ENCODE assay signal across 8 cellular contexts in the genomic region with DNA sequence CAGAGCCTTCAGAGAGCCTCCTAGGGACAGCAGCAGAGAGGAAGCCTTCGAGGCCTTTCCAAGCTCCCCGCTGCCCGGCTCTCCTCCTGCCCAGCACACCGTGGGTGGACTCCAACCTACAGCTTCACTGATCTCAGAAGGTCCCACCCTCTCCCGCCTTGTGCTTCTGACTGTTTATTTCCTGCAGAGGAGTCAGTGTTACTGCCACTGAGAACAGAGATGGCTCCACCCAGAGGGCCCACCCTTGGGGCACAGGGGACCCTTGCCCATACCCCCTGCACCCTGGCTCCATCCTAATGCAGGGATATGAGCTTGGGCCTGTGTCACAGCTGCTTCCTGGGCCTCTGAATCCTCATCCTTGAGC. TPM values are rescaled to one million over a fixed set of nuclear protein-coding genes. Genes with fewer than 3 reads are reported as not detected.
DNase-seq lines count a peak whose midpoint lies in the region; ATAC-seq and TF ChIP-seq lines count a peak whose summit lies in the region.

No MANE protein-coding gene starts in this region.

- ATAC-seq in natural killer cell, result peak in 1 of 3 donors; percentile 24

- peak; percentile 46 for DNase-seq in activated naive CD4-positive, alpha-beta T cell treated with Interleukin-2 at 50 U/mL for 16 hours
- no peak for DNase-seq in activated naive CD4-positive, alpha-beta T cell (lab: John Stamatoyannopoulos, UW)
- DNase-seq in caudate nucleus (lab: John Stamatoyannopoulos, UW), result peak in 7 of 61 donors; percentile 14 to 58 (median 27)
- no peak for DNase-seq in natural killer cell
- no peak for DNase-seq in Ammon's horn (ENCODE audit: low spot score)
- no peak for DNase-seq in nephron progenitor cell
- no peak for DNase-seq in iPS-NIHi11 (ENCODE audit: low spot score)

- H3K27ac ChIP-seq in caudate nucleus (ENCODE audit: low read depth, low read length) (peak overlapping the region; percentile 98), urinary bladder (ENCODE audit: low read depth) (peak overlapping the region; percentile 88)

- H3K4me3 ChIP-seq in urinary bladder (ENCODE audit: low read depth, low read length), result no peak overlapping the region

- intact Hi-C loops in natural killer cell (cut with micrococcal nuclease), result no loop called here

- H3K27me3 Mint-ChIP-seq in natural killer cell (ENCODE audit: low read depth in 2 of 2) (peaks cover 0 to 4% of the 10 kb centered on the region in 2 donors), nephron progenitor cell (ENCODE audit: low read depth, poor library complexity) (peaks cover 16% of the 10 kb centered on the region)

- peaks cover 8 to 15% of the 10 kb centered on the region in 2 donors for H3K4me1 Mint-ChIP-seq in natural killer cell
- peaks cover 86% of the 10 kb centered on the region for H3K4me1 Mint-ChIP-seq in nephron progenitor cell

- H3K27ac Mint-ChIP-seq in natural killer cell (peak overlapping the region; percentile 77 to 97), nephron progenitor cell (no peak overlapping the region)

- H3K4me1 ChIP-seq in urinary bladder (ENCODE audit: insufficient read depth), result peaks cover 2% of the 10 kb centered on the region

- peak overlapping the region; percentile 58 for H3K4me3 Mint-ChIP-seq in natural killer cell
- no peak overlapping the region for H3K4me3 Mint-ChIP-seq in nephron progenitor cell

- WGBS in urinary bladder, result 47% methylated on average over 5 of the region's 5 CpGs

- no peaks in the 10 kb centered on the region for H3K36me3 Mint-ChIP-seq in natural killer cell
- no peaks in the 10 kb centered on the region for H3K36me3 Mint-ChIP-seq in nephron progenitor cell (ENCODE audit: low read depth)

- TF ChIP-seq CTCF in natural killer cell (IDR thresholded peaks at IDR 0.05) (no peak), nephron progenitor cell (IDR thresholded peaks at IDR 0.05) (no peak)

- H3K9me3 Mint-ChIP-seq in natural killer cell, result no peaks in the 10 kb centered on the region
- H3K9me3 Mint-ChIP-seq in nephron progenitor cell, result no peaks in the 10 kb centered on the region

- H3K36me3 ChIP-seq in urinary bladder (ENCODE audit: insufficient read depth), result no peaks in the 10 kb centered on the region

RNA-seq across cellular contexts. Expression of gene TOB1, which starts 52.8 kb away (rescaled TPM):
- total RNA-seq in natural killer cell, result 100 to 1,000 TPM in 2 of 3 donors, 10 to 100 TPM in 1; 51.1 to 123 (median 110) TPM
- 47.4 TPM for total RNA-seq in urinary bladder
- 41.3 TPM for polyA plus RNA-seq in urinary bladder
